In genomic region chr1:27342778-27343638, GRCh38 we compare ENCODE assay signal across 9 cellular contexts. TPM values are rescaled to one million over a fixed set of nuclear protein-coding genes. Genes with fewer than 3 reads are reported as not detected.
DNase-seq lines count a peak whose midpoint lies in the region; ATAC-seq and TF ChIP-seq lines count a peak whose summit lies in the region.
"Had no signal": no experiment of that assay in that cellular context is flagged by ENCODE, and none has a peak within 500 bp of the region (broad histone marks: within the 10 kb centered on the region; RNA-seq: fewer than 3 reads in every experiment).

No MANE protein-coding gene starts in this region.

- H3K27ac ChIP-seq in HUES64 (ENCODE audit: low read depth, low read length) (0 out of 2 replicates have a peak overlapping the region, but pooled peaks have one; percentile 18), liver (ENCODE audit: low read depth in 1 of 2, low read length in 2 of 2) (peak overlapping the region; percentile 36 to 72), thymus (ENCODE audit: low read depth) (peak overlapping the region; percentile 97)

- H3K4me3 ChIP-seq in HUES64 (ENCODE audit: low read length): no peak overlapping the region
- no peak overlapping the region for H3K4me3 ChIP-seq in liver (ENCODE audit: low read depth in 1 of 3, low read length in 3 of 3)
- H3K4me3 ChIP-seq in thymus (ENCODE audit: low read length): peak overlapping the region; percentile 57

- H3K9ac ChIP-seq in HUES64 (ENCODE audit: low read depth, low read length) (peak overlapping the region; percentile 21; the same call in 1 of the 2 replicates), liver (ENCODE audit: low read depth in 1 of 2, low read length in 2 of 2) (peak overlapping the region in 1 of 2 donors; percentile 22)

- TF ChIP-seq RAD21 in liver (IDR thresholded peaks at IDR 0.05): no peak

- no peaks in the 10 kb centered on the region; the same call in 1 of the 2 replicates for H3K36me3 ChIP-seq in HUES64 (ENCODE audit: insufficient read depth, low read length)
- no peaks in the 10 kb centered on the region for H3K36me3 ChIP-seq in liver (ENCODE audit: control insufficient read depth in 4 of 4, insufficient read depth in 3 of 4, low read depth in 1 of 4, low read length in 3 of 4)
- peaks cover 22% of the 10 kb centered on the region for H3K36me3 ChIP-seq in thymus (ENCODE audit: control insufficient read depth, insufficient read depth)

- H3K9me3 ChIP-seq in HUES64 (ENCODE audit: insufficient read depth, low read depth, low read length) (no peaks in the 10 kb centered on the region), liver (ENCODE audit: control insufficient read depth in 4 of 4, low read length in 3 of 4) (no peaks in the 10 kb centered on the region), thymus (ENCODE audit: control insufficient read depth) (no peaks in the 10 kb centered on the region)

- no peaks in the 10 kb centered on the region for H3K27me3 ChIP-seq in HUES64 (ENCODE audit: insufficient read depth, low read length)
- H3K27me3 ChIP-seq in liver (ENCODE audit: control insufficient read depth in 4 of 4, insufficient read depth in 4 of 4, low read length in 3 of 4): no peaks in the 10 kb centered on the region
- H3K27me3 ChIP-seq in thymus (ENCODE audit: control insufficient read depth, insufficient read depth): no peaks in the 10 kb centered on the region

- no peak for TF ChIP-seq CTCF in liver (IDR thresholded peaks at IDR 0.05; ENCODE audit: low read depth, low read length, missing input control)

- WGBS in HUES64: 59% methylated on average over 31 of the region's 31 CpGs
- WGBS in liver: 70% methylated on average over 31 of the region's 31 CpGs
- 10% methylated on average over 31 of the region's 31 CpGs for WGBS in thymus

- peaks cover 26% of the 10 kb centered on the region for H3K4me1 ChIP-seq in HUES64 (ENCODE audit: insufficient read depth, low read length)
- no peaks in the 10 kb centered on the region for H3K4me1 ChIP-seq in liver (ENCODE audit: control insufficient read depth in 4 of 4, insufficient read depth in 4 of 4, low read length in 3 of 4)
- peaks cover 30% of the 10 kb centered on the region for H3K4me1 ChIP-seq in thymus (ENCODE audit: control insufficient read depth, insufficient read depth, low read length)

- DNase-seq in DMS153 treated with DMSO at 0.1 percent for 48 hours (lab: John Stamatoyannopoulos, UW; ENCODE audit: unreplicated experiment) (peak; percentile 75), SKM-1 treated with dmso at 0.1 percent for 144 hours (lab: John Stamatoyannopoulos, UW; ENCODE audit: unreplicated experiment) (peak; percentile 91), amygdala (lab: John Stamatoyannopoulos, UW) (no peak)
- peak; percentile 63 for DNase-seq in activated naive CD4-positive, alpha-beta T cell treated with anti-CD3 and anti-CD28 coated beads, Interleukin-2, amount 50 U/mL, for 16 hours

- no peak for ATAC-seq in HG03378 (IDR thresholded peaks at IDR 0.05; ENCODE audit: unreplicated experiment)

TF ChIP-seq in liver, 16 proteins besides CTCF, POLR2A, EP300 and RAD21:
- no peak for TF ChIP-seq ATF3 (IDR thresholded peaks at IDR 0.05)
- TF ChIP-seq ZBTB33 (IDR thresholded peaks at IDR 0.05): no peak
- no peak for TF ChIP-seq SP1 (IDR thresholded peaks at IDR 0.05)
- no peak for TF ChIP-seq YY1 (IDR thresholded peaks at IDR 0.05)
- TF ChIP-seq EGR1 (IDR thresholded peaks at IDR 0.05; ENCODE audit: low read depth in 2 of 2): no peak
- no peak for TF ChIP-seq REST (IDR thresholded peaks at IDR 0.05)
- TF ChIP-seq FOXA1 (IDR thresholded peaks at IDR 0.05): no peak
- no peak for TF ChIP-seq MAX (IDR thresholded peaks at IDR 0.05)
- no peak for TF ChIP-seq JUND (IDR thresholded peaks at IDR 0.05)
- no peak for TF ChIP-seq TAF1 (conservative IDR thresholded peaks at IDR 0.05)
- TF ChIP-seq GABPA (IDR thresholded peaks at IDR 0.05 in 1 of 2, conservative IDR thresholded peaks at IDR 0.05 in 1 of 2): no peak
- TF ChIP-seq RXRA (IDR thresholded peaks at IDR 0.05): no peak
- TF ChIP-seq HNF4G (IDR thresholded peaks at IDR 0.05): no peak
- TF ChIP-seq HNF4A (conservative IDR thresholded peaks at IDR 0.05): no peak
- TF ChIP-seq NR2F2 (IDR thresholded peaks at IDR 0.05): no peak
- TF ChIP-seq FOXA2 (IDR thresholded peaks at IDR 0.05): no peak

RNA-seq across cellular contexts. Expression of gene SYTL1, which starts 1.2 kb away (rescaled TPM):
- 5.5 TPM for polyA plus RNA-seq in HUES64 (2013, experiment 1 of 2)
- 5.3 TPM for polyA plus RNA-seq in HUES64 (2013, experiment 2 of 2)
- total RNA-seq in liver: 1 to 10 TPM; 1.9 to 3.9 TPM
- under 1 TPM; 0.73 to 0.93 TPM for polyA plus RNA-seq in liver
- polyA plus RNA-seq in thymus: 167 TPM

RNA-seq across cellular contexts. Expression of gene TMEM222, which starts 21.0 kb away (rescaled TPM):
- 22.8 TPM for polyA plus RNA-seq in HUES64 (2013, experiment 1 of 2)
- 19.4 TPM for polyA plus RNA-seq in HUES64 (2013, experiment 2 of 2)
- 10 to 100 TPM; 14.7 to 14.9 TPM for total RNA-seq in liver
- polyA plus RNA-seq in liver (10 to 100 TPM; 28.6 to 32.9 TPM), thymus (35.5 TPM)

RNA-seq across cellular contexts. Expression of gene MAP3K6, which starts 23.8 kb away (rescaled TPM):
- polyA plus RNA-seq in HUES64 (2013, experiment 1 of 2): 4.5 TPM
- polyA plus RNA-seq in HUES64 (2013, experiment 2 of 2): 9.9 TPM
- 1 to 10 TPM; 1.3 to 8.3 TPM for total RNA-seq in liver
- polyA plus RNA-seq in liver (1 to 10 TPM; 3.4 to 4.6 TPM), thymus (45.0 TPM)

RNA-seq across cellular contexts. Expression of gene FCN3, which starts 31.6 kb away (rescaled TPM):
- not detected for polyA plus RNA-seq in HUES64 (2013, experiment 1 of 2)
- polyA plus RNA-seq in HUES64 (2013, experiment 2 of 2): not detected
- total RNA-seq in liver: 100 to 1,000 TPM in 1 of 2 donors, 10 to 100 TPM in 1; 87.3 to 146 TPM
- polyA plus RNA-seq in liver (100 to 1,000 TPM; 127 to 310 TPM), thymus (10.7 TPM)
- total RNA-seq: fibroblast of villous mesenchyme had no signal

RNA-seq across cellular contexts. Expression of gene CD164L2, which starts 40.1 kb away (rescaled TPM):
- polyA plus RNA-seq in HUES64 (2013, experiment 1 of 2): 0.55 TPM
- 0.63 TPM for polyA plus RNA-seq in HUES64 (2013, experiment 2 of 2)
- not detected for total RNA-seq in liver
- polyA plus RNA-seq in liver (not detected), thymus (2.4 TPM)
- total RNA-seq: fibroblast of villous mesenchyme had no signal

Comparison
In these comparisons a context has a peak if more than half of its experiments do, and no peak if none do; other contexts are left out.
1. DNase-seq: peak in DMS153 treated with DMSO at 0.1 percent for 48 hours (single experiment), SKM-1 treated with dmso at 0.1 percent for 144 hours (single experiment) and activated naive CD4-positive, alpha-beta T cell treated with anti-CD3 and anti-CD28 coated beads, Interleukin-2, amount 50 U/mL, for 16 hours (single experiment); none in amygdala (0 of 56).
2. H3K27ac ChIP-seq: peak in every context shown above with its lines; median percentile 97 in thymus; 54 in liver; 18 in HUES64.
3. RNA of gene SYTL1, which starts 1.2 kb away (polyA plus RNA-seq): 167 TPM in thymus (single experiment); 0.73 to 0.93 TPM in liver; every median in the first group is over 10 times any median in the second.